In the genomic region with DNA sequence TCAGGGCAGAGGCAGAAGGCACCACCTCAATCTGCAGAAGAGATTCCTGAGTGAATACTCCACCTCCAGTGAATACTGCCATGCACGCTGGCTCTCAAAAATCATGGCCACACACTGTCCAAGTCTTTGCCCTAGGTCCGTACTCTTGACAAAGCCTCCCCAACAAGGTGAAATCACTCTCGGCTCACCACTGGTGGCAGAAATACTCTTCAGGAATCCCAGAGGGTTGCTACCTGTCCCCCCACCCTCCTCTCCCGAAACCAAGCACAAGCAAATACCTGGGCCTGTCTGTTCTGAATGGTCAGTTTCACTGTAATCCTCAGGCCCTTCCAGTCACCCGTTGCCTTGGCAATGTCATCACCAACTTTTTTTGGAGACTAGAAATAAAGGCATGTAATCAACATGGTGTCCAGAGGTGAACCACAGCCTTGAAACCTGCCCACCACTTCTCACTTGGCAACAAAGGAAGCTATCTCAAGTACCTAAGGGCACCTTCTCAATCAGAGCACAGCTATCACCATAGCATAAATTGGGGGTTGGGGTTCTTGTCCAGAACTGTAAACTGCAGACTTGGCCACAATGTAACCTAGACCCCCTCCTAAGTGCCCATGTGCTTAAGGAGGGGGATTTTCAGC, we compare ENCODE assay signal across 8 cellular contexts. TPM values are rescaled to one million over a fixed set of nuclear protein-coding genes. Genes with fewer than 3 reads are reported as not detected.
DNase-seq lines count a peak whose midpoint lies in the region; ATAC-seq, FAIRE-seq and TF ChIP-seq lines count a peak whose summit lies in the region.

No MANE protein-coding gene starts in this region.

- intact Hi-C loops in lower lobe of right lung (cut with DNase I): no loop called here

- no peak for FAIRE-seq in astrocyte (lab: Jason Lieb, UNC)

- H3K4me3 ChIP-seq in ACC112 (ENCODE audit: low read depth, low read length) (peak overlapping the region; percentile 93), HL-60 (replicated peaks; ENCODE audit: insufficient read depth, low read length) (peak overlapping the region; percentile 83), astrocyte (ENCODE audit: insufficient read depth, low read depth, low read length) (peak overlapping the region; percentile 78), lower lobe of right lung (peak overlapping the region; percentile 81)

- no peaks in the 10 kb centered on the region for H3K27me3 ChIP-seq in ACC112 (ENCODE audit: insufficient read depth, low read length)
- H3K27me3 ChIP-seq in HL-60 (ENCODE audit: insufficient read depth, poor library complexity, severe bottlenecking): no peaks in the 10 kb centered on the region
- H3K27me3 ChIP-seq in astrocyte (ENCODE audit: insufficient read depth, low read length): no peaks in the 10 kb centered on the region
- no peaks in the 10 kb centered on the region for H3K27me3 ChIP-seq in lower lobe of right lung (ENCODE audit: low read depth)

- no peak overlapping the region for H2AFZ ChIP-seq in ACC112 (ENCODE audit: low read length, unreplicated experiment)
- H2AFZ ChIP-seq in astrocyte (ENCODE audit: low read depth, low read length): no peak overlapping the region

- H3K9me3 Mint-ChIP-seq in astrocyte (ENCODE audit: unreplicated experiment): peaks cover 14% of the 10 kb centered on the region

- H3K27ac Mint-ChIP-seq in astrocyte (ENCODE audit: unreplicated experiment): peak overlapping the region; percentile 98

- H3K4me1 ChIP-seq in ACC112 (ENCODE audit: control insufficient read depth, insufficient read depth, low read length, unreplicated experiment) (peaks cover 22% of the 10 kb centered on the region), astrocyte (ENCODE audit: insufficient read depth, low read length) (peaks cover 27% of the 10 kb centered on the region), lower lobe of right lung (peaks cover 35% of the 10 kb centered on the region)

- H3K36me3 Mint-ChIP-seq in astrocyte (ENCODE audit: low read depth, unreplicated experiment): peaks cover 62% of the 10 kb centered on the region

- DNase-seq in HL-60 (ENCODE audit: low read depth in 1 of 2, low spot score in 1 of 2) (peak in 1 of 2 experiments; percentile 50), astrocyte (ENCODE audit: low read depth) (no peak), lower lobe of right lung (no peak), HPDE6-E6E7 (ENCODE audit: extremely low spot score) (no peak), H4 (ENCODE audit: low spot score) (no peak)

- TF ChIP-seq CTCF in HL-60 (IDR thresholded peaks at IDR 0.05; ENCODE audit: insufficient read depth, low read length) (no peak), astrocyte (IDR thresholded peaks at IDR 0.05; ENCODE audit: insufficient read depth, low read depth, low read length) (no peak), lower lobe of right lung (IDR thresholded peaks at IDR 0.05) (no peak)

- peaks cover 66% of the 10 kb centered on the region for H4K20me1 ChIP-seq in astrocyte (ENCODE audit: insufficient read depth, low read length)

- H3K4me1 Mint-ChIP-seq in astrocyte (ENCODE audit: low read depth, unreplicated experiment): peaks cover 21% of the 10 kb centered on the region

- no peaks in the 10 kb centered on the region for H3K27me3 Mint-ChIP-seq in astrocyte (ENCODE audit: low read depth, unreplicated experiment)

- peaks cover 50% of the 10 kb centered on the region for H3K79me2 ChIP-seq in ACC112 (ENCODE audit: control insufficient read depth, insufficient read depth, low read length, unreplicated experiment)
- peaks cover 42% of the 10 kb centered on the region for H3K79me2 ChIP-seq in astrocyte (ENCODE audit: insufficient read depth, low read length)

- H3K36me3 ChIP-seq in ACC112 (ENCODE audit: insufficient read depth, low read length): peaks cover 61% of the 10 kb centered on the region
- peaks cover 54% of the 10 kb centered on the region for H3K36me3 ChIP-seq in astrocyte (ENCODE audit: insufficient read depth, low read length)
- H3K36me3 ChIP-seq in lower lobe of right lung: peaks cover 55% of the 10 kb centered on the region

- ATAC-seq in lower lobe of right lung (no peak), HG03469 (IDR thresholded peaks at IDR 0.05; ENCODE audit: unreplicated experiment) (no peak), HG03280 (IDR thresholded peaks at IDR 0.05; ENCODE audit: unreplicated experiment) (no peak)

- H3K4me3 Mint-ChIP-seq in astrocyte (ENCODE audit: unreplicated experiment): peak overlapping the region; percentile 99

- H3K9me3 ChIP-seq in astrocyte (ENCODE audit: insufficient read depth, low read depth, low read length): peaks cover 20% of the 10 kb centered on the region
- no peaks in the 10 kb centered on the region for H3K9me3 ChIP-seq in lower lobe of right lung

- H3K27ac ChIP-seq in ACC112 (ENCODE audit: low read depth, low read length) (peak overlapping the region; percentile 66), HL-60 (replicated peaks) (peak overlapping the region; percentile 94), astrocyte (ENCODE audit: low read depth, low read length) (peak overlapping the region; percentile 72), lower lobe of right lung (peak overlapping the region; percentile 56)

- peak overlapping the region; percentile 92 for H3K4me2 ChIP-seq in astrocyte (ENCODE audit: low read length)

- H3K9ac ChIP-seq in astrocyte (ENCODE audit: low read length): peak overlapping the region; percentile 96

RNA-seq across cellular contexts. Expression of a gene that starts 1.8 kb away (rescaled TPM):
- 1,037 and 1,189 TPM in 2 replicates for total RNA-seq in astrocyte
- 1,018 TPM for total RNA-seq in lower lobe of right lung
- total RNA-seq in H4 (2014; rRNA removed; shearing (Covaris generic)): 2,219 and 2,463 TPM in 2 replicates

RNA-seq across cellular contexts. Expression of a gene that starts 1.9 kb away (rescaled TPM):
- total RNA-seq in astrocyte (18.7 and 22.2 TPM in 2 replicates), lower lobe of right lung (25.9 TPM)
- 2.6 and 5.7 TPM in 2 replicates for total RNA-seq in H4 (2014; rRNA removed; shearing (Covaris generic))

RNA-seq across cellular contexts. Expression of a gene that starts 25.3 kb away (rescaled TPM):
- 10.5 and 11.5 TPM in 2 replicates for total RNA-seq in astrocyte
- 9.5 TPM for total RNA-seq in lower lobe of right lung
- total RNA-seq in H4 (2014; rRNA removed; shearing (Covaris generic)): 6.1 and 7.0 TPM in 2 replicates

RNA-seq across cellular contexts. Expression of a gene that starts 52.5 kb away (rescaled TPM):
- total RNA-seq in astrocyte (16.5 and 18.8 TPM in 2 replicates), lower lobe of right lung (18.5 TPM)
- 8.4 and 8.7 TPM in 2 replicates for total RNA-seq in H4 (2014; rRNA removed; shearing (Covaris generic))
